Comparison of ENCODE assay signal across 14 cellular contexts in genomic region chr3:114650808-114651207, GRCh38.
DNase-seq lines count a peak whose midpoint lies in the region; ATAC-seq, FAIRE-seq and TF ChIP-seq lines count a peak whose summit lies in the region.
"Had no signal": no experiment of that assay in that cellular context is flagged by ENCODE, and none has a peak within 500 bp of the region (broad histone marks: within the 10 kb centered on the region; RNA-seq: fewer than 3 reads in every experiment).

No MANE protein-coding gene starts in this region.

- H3K4me1 Mint-ChIP-seq in MCF 10A (ENCODE audit: insufficient read depth, unreplicated experiment) = peaks cover 18% of the 10 kb centered on the region
- H3K4me1 Mint-ChIP-seq: B cell had no signal

- intact Hi-C loops in mammary epithelial cell (cut with micrococcal nuclease) (no loop called here), MCF 10A (cut with micrococcal nuclease) (no loop called here), adrenal gland (cut with DNase I) (no loop called here), head of caudate nucleus (cut with DNase I) (no loop called here)

- H3K4me2 ChIP-seq in mammary epithelial cell (ENCODE audit: insufficient read depth, low read depth, low read length) = no peak overlapping the region
- H3K4me2 ChIP-seq: KMS-11 had no signal

- in situ Hi-C loops in mammary epithelial cell (cut with MboI; ENCODE audit: low sequenced_read_pairs in 2 of 2) = no loop called here

- H3K9me3 ChIP-seq in mammary epithelial cell (replicated peaks; ENCODE audit: insufficient read depth, low read length) (no peaks in the 10 kb centered on the region), adrenal gland (replicated peaks in 1 of 3) (peaks cover 0 to 1% (median 0%) of the 10 kb centered on the region in 3 donors)

- no peak for FAIRE-seq in urothelium cell line (lab: Jason Lieb, UNC)

- TF ChIP-seq CTCF in mammary epithelial cell (conservative IDR thresholded peaks at IDR 0.05 in 1 of 2, IDR thresholded peaks at IDR 0.05 in 1 of 2; ENCODE audit: extremely low read depth in 1 of 2, insufficient read depth in 1 of 2, low read depth in 1 of 2, low read length in 2 of 2) = no peak
- no peak for TF ChIP-seq CTCF in MCF 10A (IDR thresholded peaks at IDR 0.05; ENCODE audit: unreplicated experiment)
- no peak for TF ChIP-seq CTCF in adrenal gland (IDR thresholded peaks at IDR 0.05)

- POLR2A ChIA-PET in MCF 10A (lab: Yijun Ruan, JAX) = no interaction called here

- no peaks in the 10 kb centered on the region for H3K36me3 ChIP-seq in mammary epithelial cell (ENCODE audit: insufficient read depth, low read length)
- no peaks in the 10 kb centered on the region for H3K36me3 ChIP-seq in adrenal gland (replicated peaks in 1 of 2)

- CTCF ChIA-PET in mammary epithelial cell (lab: Charles Lee; ENCODE audit: low non-redundant PET) = no interaction called here
- CTCF ChIA-PET in MCF 10A (lab: Yijun Ruan, JAX) = interaction anchor here (0.6 kb wide), 1 partner anchor 53 kb away, joined by 4 read pairs; no protein-coding TSS in a partner anchor

- H3K27ac ChIP-seq in mammary epithelial cell (ENCODE audit: insufficient read depth, low read depth, low read length) (peak overlapping the region; percentile 95), adrenal gland (peak overlapping the region in 4 of 5 donors; percentile 26 to 74 (median 52))
- H3K27ac ChIP-seq: KMS-11 had no signal

- DNase-seq in mammary epithelial cell = peak; percentile 10
- no peak for DNase-seq in MCF 10A (ENCODE audit: unreplicated experiment)
- no peak for DNase-seq in adrenal gland
- DNase-seq in iris pigment epithelial cell (ENCODE audit: low read depth) = peak; percentile 84
- peak; percentile 19 for DNase-seq in urothelium cell line (ENCODE audit: low spot score)
- no peak for DNase-seq in head of caudate nucleus
- DNase-seq in NCI-H1417 treated with DMSO at 0.1 percent for 48 hours (lab: John Stamatoyannopoulos, UW) = no peak
- DNase-seq: activated T-cell treated with anti-CD3 and anti-CD28 coated beads, Interleukin-2, amount 50 U/mL, for 1 hour; left cardiac atrium; NCI-H526; stimulated activated naive B cell treated with anti-CD40 and anti-IgM and Interleukin-4, amounts not matched to agents 10 μg/mL and 1 μg/mL and 100 μg/mL, for 72 hours had no signal

- WGBS in mammary epithelial cell (ENCODE audit: low coverage, missing lambda C conversion rate) = 76% methylated on average over 3 of the region's 3 CpGs
- 15 to 23% (median 19%) methylated on average over 3 of the region's 3 CpGs for WGBS in adrenal gland, 4 donors

- no peaks in the 10 kb centered on the region for H3K36me3 Mint-ChIP-seq in MCF 10A (ENCODE audit: insufficient read depth, unreplicated experiment)

- no peak overlapping the region for H2AFZ ChIP-seq in mammary epithelial cell (ENCODE audit: low read depth, low read length)

- H3K9me3 Mint-ChIP-seq in MCF 10A (ENCODE audit: unreplicated experiment) = no peaks in the 10 kb centered on the region
- H3K9me3 Mint-ChIP-seq: stimulated activated naive B cell treated with anti-CD40 and anti-IgM and Interleukin-4, amounts not matched to agents 10 μg/mL and 1 μg/mL and 100 μg/mL, for 72 hours had no signal

- H3K4me3 ChIP-seq in mammary epithelial cell (replicated peaks in 1 of 3; ENCODE audit: insufficient read depth in 1 of 3, low read depth in 2 of 3, low read length in 3 of 3) (no peak overlapping the region), adrenal gland (no peak overlapping the region)

- no peaks in the 10 kb centered on the region for H3K79me2 ChIP-seq in mammary epithelial cell (ENCODE audit: insufficient read depth, low read length)

- no TSS peak for BruUV-seq in mammary epithelial cell (replicated peaks; lab: Mats Ljungman, UMichigan)
- no TSS peak for BruUV-seq in MCF 10A (replicated peaks; lab: Mats Ljungman, UMichigan)

- no peak overlapping the region for H3K4me3 Mint-ChIP-seq in MCF 10A (ENCODE audit: unreplicated experiment)
- H3K4me3 Mint-ChIP-seq: B cell; stimulated activated naive B cell treated with anti-CD40 and anti-IgM and Interleukin-4, amounts not matched to agents 10 μg/mL and 1 μg/mL and 100 μg/mL, for 72 hours had no signal

- no peaks in the 10 kb centered on the region for H3K27me3 Mint-ChIP-seq in MCF 10A (ENCODE audit: insufficient read depth, unreplicated experiment)
- H3K27me3 Mint-ChIP-seq: B cell; stimulated activated naive B cell treated with anti-CD40 and anti-IgM and Interleukin-4, amounts not matched to agents 10 μg/mL and 1 μg/mL and 100 μg/mL, for 72 hours had no signal

- TF ChIP-seq POLR2A in adrenal gland (IDR thresholded peaks at IDR 0.05) = no peak

- H3K4me1 ChIP-seq in mammary epithelial cell (ENCODE audit: insufficient read depth, low read length) (peaks cover 17% of the 10 kb centered on the region), adrenal gland (replicated peaks in 1 of 2) (peaks cover 9 to 30% of the 10 kb centered on the region in 2 donors)

- no peaks in the 10 kb centered on the region for H4K20me1 ChIP-seq in mammary epithelial cell (ENCODE audit: insufficient read depth, low read length)

- ATAC-seq in GM21529 (IDR thresholded peaks at IDR 0.05; ENCODE audit: unreplicated experiment) = no peak
- ATAC-seq: stimulated activated naive B cell treated with anti-CD40 and anti-IgM and Interleukin-4, amounts not matched to agents 10 μg/mL and 1 μg/mL and 100 μg/mL, for 72 hours had no signal

- H3K27me3 ChIP-seq in mammary epithelial cell (ENCODE audit: insufficient read depth, low read length) (no peaks in the 10 kb centered on the region), adrenal gland (no peaks in the 10 kb centered on the region)

- H3K27ac Mint-ChIP-seq in MCF 10A (ENCODE audit: low read depth, unreplicated experiment) = no peak overlapping the region
- H3K27ac Mint-ChIP-seq: B cell; stimulated activated naive B cell treated with anti-CD40 and anti-IgM and Interleukin-4, amounts not matched to agents 10 μg/mL and 1 μg/mL and 100 μg/mL, for 72 hours had no signal

- dilution Hi-C loops in mammary epithelial cell (cut with HindIII; ENCODE audit: low sequenced_read_pairs) = no loop called here

- H3K9ac ChIP-seq in mammary epithelial cell (ENCODE audit: insufficient read depth, low read length) = no peak overlapping the region
- H3K9ac ChIP-seq: KMS-11 had no signal

Comparison
In these comparisons a context has a peak if more than half of its experiments do, and no peak if none do; other contexts are left out.
1. DNase-seq: peak in mammary epithelial cell (single experiment), iris pigment epithelial cell (single experiment) and urothelium cell line (single experiment); none in MCF 10A (single experiment), adrenal gland (0 of 7), head of caudate nucleus (0 of 42) and NCI-H1417 treated with DMSO at 0.1 percent for 48 hours (single experiment).